Comparison of ENCODE assay signal across 8 cellular contexts in the genomic region with DNA sequence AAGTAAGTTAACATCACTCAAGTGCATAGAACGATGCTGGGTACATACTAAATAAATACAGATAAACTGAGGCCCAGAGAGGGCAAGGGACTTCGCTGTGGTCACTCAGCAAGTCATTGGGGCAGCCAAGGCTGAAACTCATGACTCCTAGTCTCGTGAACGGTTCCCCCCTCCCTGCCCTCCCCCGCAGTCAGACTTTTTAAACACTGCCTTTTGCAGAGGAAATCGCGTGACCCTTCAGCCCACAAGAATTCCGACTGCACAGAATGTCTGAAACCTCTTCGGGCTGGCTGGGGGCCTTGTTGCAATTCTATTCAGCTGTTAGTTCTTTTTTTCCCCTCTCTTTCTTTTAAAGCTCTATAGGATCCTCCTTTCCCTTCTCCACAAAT. TPM values are rescaled to one million over a fixed set of nuclear protein-coding genes. Genes with fewer than 3 reads are reported as not detected.
DNase-seq lines count a peak whose midpoint lies in the region; ATAC-seq and TF ChIP-seq lines count a peak whose summit lies in the region.

No MANE protein-coding gene starts in this region.

- in situ Hi-C loops in GM13977 (cut with MboI; ENCODE audit: low pct_unique_long_range_greater_than_20kb, low sequenced_read_pairs, unreplicated experiment) (no loop called here), SK-MEL-5 (cut with HindIII; ENCODE audit: low pct_unique_long_range_greater_than_20kb, low sequenced_read_pairs) (no loop called here)

- DNase-seq in GM13977 (ENCODE audit: low spot score): peak; percentile 76
- DNase-seq in SK-MEL-5 (ENCODE audit: low read depth, low spot score): peak; percentile 94
- peak; percentile 77 for DNase-seq in brain pericyte (ENCODE audit: low read depth, low spot score)
- peak; percentile 51 for DNase-seq in midbrain (lab: John Stamatoyannopoulos, UW)
- DNase-seq in stimulated activated CD8-positive, alpha-beta memory T cell treated with anti-CD3 and anti-CD28 coated beads, Interleukin-7, amount 100 ng/mL, for 48 hours (ENCODE audit: extremely low read depth in 1 of 2, low read depth in 1 of 2): peak; percentile 41 to 67
- no peak for DNase-seq in NCI-H446 (lab: John Stamatoyannopoulos, UW)
- no peak for DNase-seq in NCI-H748 treated with DMSO at 0.1 percent for 48 hours (lab: John Stamatoyannopoulos, UW)

- no peak for TF ChIP-seq CTCF in GM13977 (IDR thresholded peaks at IDR 0.05; ENCODE audit: extremely low read depth, insufficient read depth, missing control alignments)

- ATAC-seq in HG02759 (IDR thresholded peaks at IDR 0.05; ENCODE audit: unreplicated experiment): peak; percentile 42

RNA-seq across cellular contexts. Expression of a gene that starts 28.1 kb away (rescaled TPM):
- total RNA-seq in SK-MEL-5 (2014; rRNA removed; shearing (Covaris generic)): 42.5 and 47.5 TPM in 2 replicates
- 94.9 and 112 TPM in 2 replicates for polyA plus RNA-seq in SK-MEL-5 (2015; cell fraction: cytosol; rRNA removed)
- polyA plus RNA-seq in SK-MEL-5 (2015; cell fraction: nucleus; rRNA removed): 45.6 and 85.6 TPM in 2 replicates

Comparison
In these comparisons a context has a peak if more than half of its experiments do, and no peak if none do; other contexts are left out.
1. DNase-seq: peak in GM13977 (single experiment), SK-MEL-5 (single experiment), brain pericyte (single experiment), midbrain (single experiment) and stimulated activated CD8-positive, alpha-beta memory T cell treated with anti-CD3 and anti-CD28 coated beads, Interleukin-7, amount 100 ng/mL, for 48 hours (2 of 2); none in NCI-H446 (0 of 2) and NCI-H748 treated with DMSO at 0.1 percent for 48 hours (single experiment).